24 cellular contexts compared by ENCODE assay signal in genomic region chr4:105683038-105683437, GRCh38. TPM values are rescaled to one million over a fixed set of nuclear protein-coding genes. Genes with fewer than 3 reads are reported as not detected.
DNase-seq lines count a peak whose midpoint lies in the region; ATAC-seq, FAIRE-seq and TF ChIP-seq lines count a peak whose summit lies in the region.
"Had no signal": no experiment of that assay in that cellular context is flagged by ENCODE, and none has a peak within 500 bp of the region (broad histone marks: within the 10 kb centered on the region; RNA-seq: fewer than 3 reads in every experiment).

No MANE protein-coding gene starts in this region.

- H3K9me3 ChIP-seq in endothelial cell of umbilical vein (replicated peaks; ENCODE audit: control insufficient read depth, insufficient read depth, low read length) (no peaks in the 10 kb centered on the region), mucosa of descending colon (no peaks in the 10 kb centered on the region), small intestine (ENCODE audit: control insufficient read depth, low read depth) (no peaks in the 10 kb centered on the region)
- no peaks in the 10 kb centered on the region for H3K9me3 ChIP-seq in CD4-positive, alpha-beta memory T cell (ENCODE audit: control insufficient read depth in 1 of 2, low read length in 2 of 2)
- H3K9me3 ChIP-seq: tibial nerve had no signal

- TF ChIP-seq POLR2A in endothelial cell of umbilical vein (IDR thresholded peaks at IDR 0.05; ENCODE audit: low read depth, low read length), result no peak

- no peak overlapping the region for H3K4me3 ChIP-seq in endothelial cell of umbilical vein (replicated peaks in 1 of 3; ENCODE audit: insufficient read depth in 1 of 3, low read depth in 1 of 3, low read length in 3 of 3)
- no peak overlapping the region for H3K4me3 ChIP-seq in mucosa of descending colon
- H3K4me3 ChIP-seq in CD4-positive, alpha-beta memory T cell (ENCODE audit: low read length in 2 of 2), result no peak overlapping the region
- no peak overlapping the region for H3K4me3 ChIP-seq in small intestine (ENCODE audit: low read depth in 1 of 2, low read length in 2 of 2)
- H3K4me3 ChIP-seq: tibial nerve had no signal

- H3K9me3 Mint-ChIP-seq in stimulated activated naive CD8-positive, alpha-beta T cell treated with anti-CD3 and anti-CD28 coated beads, Interleukin-15, Interleukin-2, amounts not matched to agents 100 ng/mL and 50 ng/mL, for 24 hours, result no peaks in the 10 kb centered on the region
- no peaks in the 10 kb centered on the region for H3K9me3 Mint-ChIP-seq in stimulated activated naive CD8-positive, alpha-beta T cell treated with anti-CD3 and anti-CD28 coated beads, Interleukin-15, amount 100 ng/mL, for 72 hours
- H3K9me3 Mint-ChIP-seq in CD4-positive, alpha-beta memory T cell, result peaks cover 0 to 2% (median 0%) of the 10 kb centered on the region in 8 donors
- H3K9me3 Mint-ChIP-seq: activated naive CD8-positive, alpha-beta T cell treated with anti-CD3 and anti-CD28 coated beads, Interleukin-2, amount 50 U/mL, for 24 hours; CD14-positive monocyte; dendritic cell treated with granulocyte-macrophage colony-stimulating factor and Interleukin-4, amounts not matched to agents 40 ng/mL and 50 ng/mL, for 4 days; stimulated activated effector memory CD8-positive, alpha-beta T cell treated with anti-CD3 and anti-CD28 coated beads, Interleukin-12 subunit alpha, Interleukin-12 subunit beta, amount 100 ng/mL, for 72 hours had no signal

- H3K36me3 ChIP-seq in endothelial cell of umbilical vein (ENCODE audit: control insufficient read depth in 2 of 2, extremely low read depth in 1 of 2, insufficient read depth in 2 of 2, low read length in 2 of 2) (peaks cover 2 to 6% of the 10 kb centered on the region in 2 experiments), mucosa of descending colon (ENCODE audit: low read depth) (no peaks in the 10 kb centered on the region), small intestine (ENCODE audit: control insufficient read depth in 2 of 2, insufficient read depth in 2 of 2, low read length in 2 of 2) (peaks cover 6 to 8% of the 10 kb centered on the region in 2 donors)
- peaks cover 8% of the 10 kb centered on the region for H3K36me3 ChIP-seq in CD4-positive, alpha-beta memory T cell (ENCODE audit: insufficient read depth, low read length)

- TF ChIP-seq CTCF in endothelial cell of umbilical vein (IDR thresholded peaks at IDR 0.05; ENCODE audit: extremely low read depth in 1 of 2, insufficient read depth in 1 of 2, low read depth in 1 of 2, low read length in 2 of 2) (no peak), mucosa of descending colon (IDR thresholded peaks at IDR 0.05) (no peak)

- H3K27me3 Mint-ChIP-seq in stimulated activated naive CD8-positive, alpha-beta T cell treated with anti-CD3 and anti-CD28 coated beads, Interleukin-15, Interleukin-2, amounts not matched to agents 100 ng/mL and 50 ng/mL, for 24 hours, result no peaks in the 10 kb centered on the region
- H3K27me3 Mint-ChIP-seq in stimulated activated naive CD8-positive, alpha-beta T cell treated with anti-CD3 and anti-CD28 coated beads, Interleukin-15, amount 100 ng/mL, for 72 hours, result no peaks in the 10 kb centered on the region
- no peaks in the 10 kb centered on the region for H3K27me3 Mint-ChIP-seq in CD4-positive, alpha-beta memory T cell
- H3K27me3 Mint-ChIP-seq: activated naive CD8-positive, alpha-beta T cell treated with anti-CD3 and anti-CD28 coated beads, Interleukin-2, amount 50 U/mL, for 24 hours; dendritic cell treated with granulocyte-macrophage colony-stimulating factor and Interleukin-4, amounts not matched to agents 40 ng/mL and 50 ng/mL, for 4 days had no signal

- no peak overlapping the region for H3K27ac ChIP-seq in endothelial cell of umbilical vein (ENCODE audit: insufficient read depth, low read depth, low read length)
- no peak overlapping the region for H3K27ac ChIP-seq in CD4-positive, alpha-beta memory T cell (ENCODE audit: low read depth, low read length)
- no peak overlapping the region for H3K27ac ChIP-seq in small intestine (ENCODE audit: low read depth in 1 of 2, low read length in 1 of 2)
- H3K27ac ChIP-seq: tibial nerve had no signal

- H3K9ac ChIP-seq in endothelial cell of umbilical vein (replicated peaks; ENCODE audit: extremely low read depth, insufficient read depth, low read length), result no peak overlapping the region

- peaks cover 37% of the 10 kb centered on the region for H3K36me3 Mint-ChIP-seq in stimulated activated naive CD8-positive, alpha-beta T cell treated with anti-CD3 and anti-CD28 coated beads, Interleukin-15, Interleukin-2, amounts not matched to agents 100 ng/mL and 50 ng/mL, for 24 hours (ENCODE audit: low read depth)
- peaks cover 21 to 36% of the 10 kb centered on the region in 2 donors for H3K36me3 Mint-ChIP-seq in CD4-positive, alpha-beta memory T cell

- no peak for DNase-seq in stimulated activated naive CD8-positive, alpha-beta T cell treated with anti-CD3 and anti-CD28 coated beads, Interleukin-15, amount 100 ng/mL, for 72 hours
- DNase-seq in endothelial cell of umbilical vein (ENCODE audit: low read depth, low spot score) (peak; percentile 61), mucosa of descending colon (peak in 2 of 3 donors; percentile 45 to 83), NCI-H2171 treated with DMSO at 0.1 percent for 48 hours (lab: John Stamatoyannopoulos, UW) (no peak), globus pallidus (ENCODE audit: low spot score) (no peak), small intestine (no peak)
- DNase-seq in CD4-positive, alpha-beta memory T cell, result no peak
- DNase-seq: activated CD4-positive, alpha-beta T cell treated with anti-CD3 and anti-CD28 coated beads, Interleukin-2, amount 50 U/mL, for 1 hour; activated CD8-positive, alpha-beta memory T cell treated with anti-CD3 and anti-CD28 coated beads, Interleukin-2, amount 50 U/mL, for 48 hours; activated effector memory CD4-positive, alpha-beta T cell treated with Interleukin-2 at 50 U/mL for 16 hours; activated naive CD8-positive, alpha-beta T cell treated with anti-CD3 and anti-CD28 coated beads, Interleukin-2, amount 50 U/mL, for 24 hours; DMS153; erythroblast; Kasumi-1; NCI-H1105; SHP77; T-helper 1 cell had no signal

- no peaks in the 10 kb centered on the region for H4K20me1 ChIP-seq in endothelial cell of umbilical vein (replicated peaks; ENCODE audit: control insufficient read depth, extremely low read depth, insufficient read depth, low read length)

- dilution Hi-C loops in endothelial cell of umbilical vein (cut with MboI; ENCODE audit: extremely low pct_ligation_motif_present, low sequenced_read_pairs), result no loop called here

- H2AFZ ChIP-seq in endothelial cell of umbilical vein (ENCODE audit: low read depth, low read length), result no peak overlapping the region

- ATAC-seq in stimulated activated naive CD8-positive, alpha-beta T cell treated with anti-CD3 and anti-CD28 coated beads, Interleukin-15, amount 100 ng/mL, for 72 hours, result no peak
- peak; percentile 74 for ATAC-seq in mucosa of descending colon
- ATAC-seq: activated naive CD8-positive, alpha-beta T cell treated with anti-CD3 and anti-CD28 coated beads, Interleukin-2, amount 50 U/mL, for 24 hours; left lobe of liver; sciatic nerve; stimulated activated effector memory CD8-positive, alpha-beta T cell treated with anti-CD3 and anti-CD28 coated beads, Interleukin-12 subunit alpha, Interleukin-12 subunit beta, amount 100 ng/mL, for 72 hours had no signal

- H3K27me3 ChIP-seq in endothelial cell of umbilical vein (ENCODE audit: control insufficient read depth in 2 of 2, insufficient read depth in 2 of 2, low read length in 2 of 2), result no peaks in the 10 kb centered on the region
- no peaks in the 10 kb centered on the region for H3K27me3 ChIP-seq in CD4-positive, alpha-beta memory T cell (ENCODE audit: insufficient read depth, low read length)
- H3K27me3 ChIP-seq in small intestine (ENCODE audit: control insufficient read depth in 2 of 2, insufficient read depth in 2 of 2, low read length in 2 of 2), result no peaks in the 10 kb centered on the region
- H3K27me3 ChIP-seq: tibial nerve had no signal

- BruUV-seq in endothelial cell of umbilical vein (replicated peaks; lab: Mats Ljungman, UMichigan), result no TSS peak

- no peak overlapping the region for H3K4me2 ChIP-seq in endothelial cell of umbilical vein (ENCODE audit: insufficient read depth, low read length)

- 42 to 57% (median 53%) methylated on average over 4 of the region's 4 CpGs for WGBS in small intestine, 3 donors

- FAIRE-seq in endothelial cell of umbilical vein (lab: Jason Lieb, UNC) (no peak), small intestine (lab: Jason Lieb, UNC) (no peak)

- H3K9me1 ChIP-seq in endothelial cell of umbilical vein (replicated peaks; ENCODE audit: control insufficient read depth, extremely low read depth, insufficient read depth, low read length), result no peaks in the 10 kb centered on the region

- intact Hi-C loops in endothelial cell of umbilical vein (cut with micrococcal nuclease), result no loop called here
- intact Hi-C loops in mucosa of descending colon (cut with DNase I, micrococcal nuclease), result no loop called here
- intact Hi-C loops in CD4-positive, alpha-beta memory T cell (cut with micrococcal nuclease), result no loop called here

- H3K79me2 ChIP-seq in endothelial cell of umbilical vein (ENCODE audit: control insufficient read depth, insufficient read depth, low read length), result no peaks in the 10 kb centered on the region

- peak overlapping the region; percentile 36 for H3K27ac Mint-ChIP-seq in stimulated activated naive CD8-positive, alpha-beta T cell treated with anti-CD3 and anti-CD28 coated beads, Interleukin-15, Interleukin-2, amounts not matched to agents 100 ng/mL and 50 ng/mL, for 24 hours
- H3K27ac Mint-ChIP-seq in stimulated activated naive CD8-positive, alpha-beta T cell treated with anti-CD3 and anti-CD28 coated beads, Interleukin-15, amount 100 ng/mL, for 72 hours, result no peak overlapping the region
- peak overlapping the region in 1 of 7 donors; percentile 6 for H3K27ac Mint-ChIP-seq in CD4-positive, alpha-beta memory T cell
- H3K27ac Mint-ChIP-seq: activated naive CD8-positive, alpha-beta T cell treated with anti-CD3 and anti-CD28 coated beads, Interleukin-2, amount 50 U/mL, for 24 hours; CD14-positive monocyte; dendritic cell treated with granulocyte-macrophage colony-stimulating factor and Interleukin-4, amounts not matched to agents 40 ng/mL and 50 ng/mL, for 4 days; stimulated activated effector memory CD8-positive, alpha-beta T cell treated with anti-CD3 and anti-CD28 coated beads, Interleukin-12 subunit alpha, Interleukin-12 subunit beta, amount 100 ng/mL, for 72 hours had no signal

- CTCF ChIA-PET in endothelial cell of umbilical vein (lab: Charles Lee), result interaction anchor here (0.8 kb wide), 1 partner anchor 13 kb away, joined by 3 read pairs; no protein-coding TSS in a partner anchor
- CTCF ChIA-PET in CD4-positive, alpha-beta memory T cell (lab: Charles Lee; ENCODE audit: partially characterized antibody), result interaction anchor here (0.7 kb wide), 1 partner anchor 32 kb away, joined by 3 read pairs; no protein-coding TSS in a partner anchor

- no peak overlapping the region for H3K4me3 Mint-ChIP-seq in stimulated activated naive CD8-positive, alpha-beta T cell treated with anti-CD3 and anti-CD28 coated beads, Interleukin-15, Interleukin-2, amounts not matched to agents 100 ng/mL and 50 ng/mL, for 24 hours
- H3K4me3 Mint-ChIP-seq in stimulated activated naive CD8-positive, alpha-beta T cell treated with anti-CD3 and anti-CD28 coated beads, Interleukin-15, amount 100 ng/mL, for 72 hours, result no peak overlapping the region
- no peak overlapping the region for H3K4me3 Mint-ChIP-seq in CD4-positive, alpha-beta memory T cell
- H3K4me3 Mint-ChIP-seq: activated naive CD8-positive, alpha-beta T cell treated with anti-CD3 and anti-CD28 coated beads, Interleukin-2, amount 50 U/mL, for 24 hours; CD14-positive monocyte; dendritic cell treated with granulocyte-macrophage colony-stimulating factor and Interleukin-4, amounts not matched to agents 40 ng/mL and 50 ng/mL, for 4 days; stimulated activated effector memory CD8-positive, alpha-beta T cell treated with anti-CD3 and anti-CD28 coated beads, Interleukin-12 subunit alpha, Interleukin-12 subunit beta, amount 100 ng/mL, for 72 hours had no signal

- POLR2A ChIA-PET in endothelial cell of umbilical vein (lab: Charles Lee), result no interaction called here
- POLR2A ChIA-PET in CD4-positive, alpha-beta memory T cell (lab: Charles Lee; ENCODE audit: partially characterized antibody), result no interaction called here

- H3K4me1 ChIP-seq in endothelial cell of umbilical vein (ENCODE audit: control insufficient read depth, extremely low read depth, insufficient read depth, low read length) (peaks cover 3% of the 10 kb centered on the region), mucosa of descending colon (ENCODE audit: low read depth) (no peaks in the 10 kb centered on the region), small intestine (ENCODE audit: control insufficient read depth in 2 of 2, insufficient read depth in 1 of 2, low read depth in 1 of 2, low read length in 1 of 2) (no peaks in the 10 kb centered on the region)
- H3K4me1 ChIP-seq in CD4-positive, alpha-beta memory T cell (ENCODE audit: insufficient read depth, low read length), result no peaks in the 10 kb centered on the region
- H3K4me1 ChIP-seq: tibial nerve had no signal

- H3K4me1 Mint-ChIP-seq in stimulated activated naive CD8-positive, alpha-beta T cell treated with anti-CD3 and anti-CD28 coated beads, Interleukin-15, Interleukin-2, amounts not matched to agents 100 ng/mL and 50 ng/mL, for 24 hours (ENCODE audit: low read depth), result no peaks in the 10 kb centered on the region
- no peaks in the 10 kb centered on the region for H3K4me1 Mint-ChIP-seq in stimulated activated naive CD8-positive, alpha-beta T cell treated with anti-CD3 and anti-CD28 coated beads, Interleukin-15, amount 100 ng/mL, for 72 hours
- no peaks in the 10 kb centered on the region for H3K4me1 Mint-ChIP-seq in CD4-positive, alpha-beta memory T cell
- H3K4me1 Mint-ChIP-seq: activated naive CD8-positive, alpha-beta T cell treated with anti-CD3 and anti-CD28 coated beads, Interleukin-2, amount 50 U/mL, for 24 hours; CD14-positive monocyte; stimulated activated effector memory CD8-positive, alpha-beta T cell treated with anti-CD3 and anti-CD28 coated beads, Interleukin-12 subunit alpha, Interleukin-12 subunit beta, amount 100 ng/mL, for 72 hours had no signal

RNA-seq across cellular contexts. Expression of gene INTS12, which starts 25.5 kb away (rescaled TPM):
- total RNA-seq in endothelial cell of umbilical vein (19.5 and 19.7 TPM in 2 replicates), mucosa of descending colon (10 to 100 TPM; 15.9 to 18.7 (median 17.1) TPM)
- polyA plus RNA-seq in endothelial cell of umbilical vein (18.3 and 20.9 TPM in 2 replicates), small intestine (10 to 100 TPM; 18.9 to 23.0 (median 20.1) TPM)
- polyA plus RNA-seq in endothelial cell of umbilical vein (2011; cell fraction: cytosol; rRNA removed), result 28.5 and 29.3 TPM in 2 replicates
- 29.5 and 33.8 TPM in 2 replicates for polyA plus RNA-seq in endothelial cell of umbilical vein (2011; cell fraction: nucleus; rRNA removed)
- polyA plus RNA-seq in endothelial cell of umbilical vein (2012), result 21.8 and 29.8 TPM in 2 replicates
- polyA minus RNA-seq in endothelial cell of umbilical vein, result 33.3 and 35.9 TPM in 2 replicates
- 5.0 TPM for polyA minus RNA-seq in endothelial cell of umbilical vein (2011; cell fraction: cytosol; rRNA and poly(A)+ RNA removed)
- polyA minus RNA-seq in endothelial cell of umbilical vein (2011; cell fraction: nucleus; rRNA and poly(A)+ RNA removed), result 20.2 and 24.7 TPM in 2 replicates
- 10 to 100 TPM; 16.6 to 17.5 TPM for total RNA-seq in CD4-positive, alpha-beta memory T cell
- 10 to 100 TPM; 29.5 TPM for polyA plus RNA-seq in CD4-positive, alpha-beta memory T cell

RNA-seq across cellular contexts. Expression of gene GSTCD, which starts 25.5 kb away (rescaled TPM):
- total RNA-seq in endothelial cell of umbilical vein (11.3 and 13.1 TPM in 2 replicates), mucosa of descending colon (10 to 100 TPM in 2 of 3 donors, 1 to 10 TPM in 1; 6.7 to 11.6 (median 10.1) TPM)
- polyA plus RNA-seq in endothelial cell of umbilical vein (2.4 and 3.3 TPM in 2 replicates), small intestine (1 to 10 TPM; 1.4 to 5.0 (median 1.6) TPM)
- polyA plus RNA-seq in endothelial cell of umbilical vein (2011; cell fraction: cytosol; rRNA removed), result 5.3 and 5.6 TPM in 2 replicates
- polyA plus RNA-seq in endothelial cell of umbilical vein (2011; cell fraction: nucleus; rRNA removed), result 4.7 and 6.8 TPM in 2 replicates
- 5.6 and 7.7 TPM in 2 replicates for polyA plus RNA-seq in endothelial cell of umbilical vein (2012)
- 7.3 and 10.1 TPM in 2 replicates for polyA minus RNA-seq in endothelial cell of umbilical vein
- polyA minus RNA-seq in endothelial cell of umbilical vein (2011; cell fraction: cytosol; rRNA and poly(A)+ RNA removed), result 9.5 TPM
- 17.5 and 19.8 TPM in 2 replicates for polyA minus RNA-seq in endothelial cell of umbilical vein (2011; cell fraction: nucleus; rRNA and poly(A)+ RNA removed)
- total RNA-seq in CD4-positive, alpha-beta memory T cell, result 1 to 10 TPM; 4.7 to 5.0 TPM
- 1 to 10 TPM in 1 of 2 donors, under 1 TPM in 1; 0.64 to 2.8 TPM for polyA plus RNA-seq in CD4-positive, alpha-beta memory T cell

Comparison
In these comparisons a context has a peak if more than half of its experiments do, and no peak if none do; other contexts are left out.
1. DNase-seq: peak in endothelial cell of umbilical vein (single experiment) and mucosa of descending colon (2 of 3); none in stimulated activated naive CD8-positive, alpha-beta T cell treated with anti-CD3 and anti-CD28 coated beads, Interleukin-15, amount 100 ng/mL, for 72 hours (0 of 2), CD4-positive, alpha-beta memory T cell (0 of 5), NCI-H2171 treated with DMSO at 0.1 percent for 48 hours (single experiment), globus pallidus (single experiment) and small intestine (single experiment).